Comparison of ENCODE assay signal across 21 cellular contexts in the genomic region with DNA sequence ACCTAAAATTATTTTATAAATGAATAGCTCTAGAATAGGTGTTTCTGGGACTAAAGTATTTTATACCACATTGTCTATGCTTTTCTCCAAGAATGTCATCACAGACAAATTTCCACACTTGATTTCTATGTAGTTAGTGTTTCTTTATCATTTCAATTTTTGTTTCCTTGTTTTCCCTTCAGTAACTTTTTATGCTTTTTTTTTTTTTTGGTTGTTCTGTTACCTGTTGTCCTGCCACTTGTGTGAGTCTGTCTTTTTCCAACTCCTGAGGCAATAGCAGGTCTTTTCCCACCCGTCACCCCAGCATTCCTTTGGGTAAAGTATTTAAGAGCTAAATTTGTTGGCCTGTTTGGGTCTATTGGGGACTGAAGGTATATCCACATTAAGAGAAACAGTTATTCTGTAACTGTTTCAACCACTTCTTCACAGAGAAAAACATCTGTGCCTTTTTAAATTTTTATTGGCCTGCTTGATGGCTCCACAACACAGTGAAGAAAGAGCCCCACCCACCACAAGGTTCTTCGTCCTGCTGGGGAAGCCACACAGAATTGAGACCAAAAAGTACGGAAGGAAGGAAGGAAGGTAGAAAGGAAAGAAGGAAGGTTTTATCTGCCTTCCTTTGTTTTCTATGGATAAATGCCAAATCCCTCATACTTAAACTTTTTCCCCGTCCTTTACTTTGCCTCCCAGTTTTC.
"Had no signal": no experiment of that assay in that cellular context is flagged by ENCODE, and none has a peak within 500 bp of the region (broad histone marks: within the 10 kb centered on the region; RNA-seq: fewer than 3 reads in every experiment).

No MANE protein-coding gene starts in this region.

- H3K36me3 ChIP-seq: brain microvascular endothelial cell, gastrocnemius medialis, left ventricle myocardium inferior, neutrophil, upper lobe of left lung had no signal

- H3K9me3 Mint-ChIP-seq: activated naive CD4-positive, alpha-beta T cell treated with anti-CD3 and anti-CD28 coated beads for 36 hours; activated T-cell treated with anti-CD3 and anti-CD28 coated beads, Interleukin-2, amount 50 U/mL, for 4 hours; stimulated activated memory B cell treated with anti-CD40 and anti-IgM and Interleukin-4, amounts not matched to agents 10 μg/mL and 1 μg/mL and 100 μg/mL, for 72 hours had no signal

- ATAC-seq: activated CD4-positive, CD25-positive, alpha-beta regulatory T cell treated with anti-CD3 and anti-CD28 coated beads, Interleukin-2, amount 50 U/mL, for 24 hours; activated T-cell treated with anti-CD3 and anti-CD28 coated beads, Interleukin-2, amount 50 U/mL, for 4 hours; mucosa of descending colon; naive thymus-derived CD4-positive, alpha-beta T cell; stimulated activated memory B cell treated with anti-CD40 and anti-IgM and Interleukin-4, amounts not matched to agents 10 μg/mL and 1 μg/mL and 100 μg/mL, for 72 hours had no signal

- H3K4me1 ChIP-seq: gastrocnemius medialis, left ventricle myocardium inferior, testis had no signal

- H3K4me3 Mint-ChIP-seq: activated naive CD4-positive, alpha-beta T cell treated with anti-CD3 and anti-CD28 coated beads for 36 hours; activated T-cell treated with anti-CD3 and anti-CD28 coated beads, Interleukin-2, amount 50 U/mL, for 4 hours; naive thymus-derived CD4-positive, alpha-beta T cell; stimulated activated memory B cell treated with anti-CD40 and anti-IgM and Interleukin-4, amounts not matched to agents 10 μg/mL and 1 μg/mL and 100 μg/mL, for 72 hours had no signal

- FAIRE-seq: endometrium had no signal

- H3K4me3 ChIP-seq: gastrocnemius medialis, left ventricle myocardium inferior, mucosa of descending colon, testis, upper lobe of left lung had no signal

- H3K9me3 ChIP-seq: gastrocnemius medialis, left ventricle myocardium inferior, mucosa of descending colon, neutrophil, testis, upper lobe of left lung had no signal

- H3K27ac ChIP-seq: brain microvascular endothelial cell, gastrocnemius medialis, left ventricle myocardium inferior, neutrophil, testis, upper lobe of left lung had no signal

- H3K27ac Mint-ChIP-seq: activated naive CD4-positive, alpha-beta T cell treated with anti-CD3 and anti-CD28 coated beads for 36 hours; naive thymus-derived CD4-positive, alpha-beta T cell; stimulated activated memory B cell treated with anti-CD40 and anti-IgM and Interleukin-4, amounts not matched to agents 10 μg/mL and 1 μg/mL and 100 μg/mL, for 72 hours had no signal

- H3K27me3 ChIP-seq: brain microvascular endothelial cell, gastrocnemius medialis, neutrophil, testis, upper lobe of left lung had no signal

- H3K4me1 Mint-ChIP-seq: stimulated activated memory B cell treated with anti-CD40 and anti-IgM and Interleukin-4, amounts not matched to agents 10 μg/mL and 1 μg/mL and 100 μg/mL, for 72 hours had no signal

- DNase-seq: activated CD4-positive, alpha-beta T cell treated with anti-CD3 and anti-CD28 coated beads, Interleukin-2, amount 50 U/mL, for 1 hour; activated CD8-positive, alpha-beta memory T cell treated with anti-CD3 and anti-CD28 coated beads, Interleukin-2, amount 50 U/mL, for 4 hours; activated naive CD4-positive, alpha-beta T cell treated with anti-CD3 and anti-CD28 coated beads for 36 hours; activated T-cell treated with anti-CD3 and anti-CD28 coated beads, Interleukin-2, amount 50 U/mL, for 4 hours; anterior cingulate cortex; brain microvascular endothelial cell; cortex of kidney; erythroblast; gastrocnemius medialis; head of caudate nucleus; left ventricle myocardium inferior; mucosa of descending colon; naive thymus-derived CD4-positive, alpha-beta T cell; stimulated activated CD4-positive, alpha-beta T cell treated with anti-CD3 and anti-CD28 coated beads, Interleukin-4, amount 100 ng/mL, for 4 hours; T1000; testis; upper lobe of left lung had no signal

- H3K36me3 Mint-ChIP-seq: naive thymus-derived CD4-positive, alpha-beta T cell; stimulated activated memory B cell treated with anti-CD40 and anti-IgM and Interleukin-4, amounts not matched to agents 10 μg/mL and 1 μg/mL and 100 μg/mL, for 72 hours had no signal
